Comparison of ENCODE assay signal across 9 cellular contexts in the genomic region with DNA sequence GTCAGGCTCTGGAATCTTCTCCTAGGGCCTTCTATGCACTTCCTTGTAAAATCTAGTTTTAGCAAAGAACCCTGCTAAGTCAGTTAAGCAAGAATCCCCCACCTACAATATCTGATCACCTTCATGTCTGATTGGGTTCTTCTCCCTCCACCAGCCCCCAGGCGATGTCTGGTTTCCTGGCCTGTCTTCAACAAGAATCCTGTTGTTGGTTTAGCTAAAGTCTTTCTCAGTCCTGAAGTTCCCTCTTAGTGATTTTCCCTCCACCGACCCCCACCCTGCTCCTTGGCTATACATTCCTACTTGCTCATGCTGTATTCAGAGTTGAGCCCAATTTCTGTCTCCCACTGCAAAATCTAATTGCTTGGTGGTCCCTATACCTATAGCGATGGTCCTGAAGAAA. TPM values are rescaled to one million over a fixed set of nuclear protein-coding genes. Genes with fewer than 3 reads are reported as not detected.
DNase-seq lines count a peak whose midpoint lies in the region; ATAC-seq and TF ChIP-seq lines count a peak whose summit lies in the region.
"Had no signal": no experiment of that assay in that cellular context is flagged by ENCODE, and none has a peak within 500 bp of the region (broad histone marks: within the 10 kb centered on the region; RNA-seq: fewer than 3 reads in every experiment).

No MANE protein-coding gene starts in this region.

- H3K36me3 ChIP-seq in right atrium auricular region = no peaks in the 10 kb centered on the region
- H3K36me3 ChIP-seq in mesodermal cell (ENCODE audit: control insufficient read depth, insufficient read depth, low read length) = no peaks in the 10 kb centered on the region
- no peaks in the 10 kb centered on the region for H3K36me3 ChIP-seq in uterus

- intact Hi-C loops in cardiac septum (cut with DNase I) (loop anchor here (2.0 kb wide), 1 partner anchor 35 kb away; a partner anchor contains a TSS), uterus (cut with DNase I; ENCODE audit: low total_unique reads) (no loop called here)

- TF ChIP-seq CTCF in right atrium auricular region (IDR thresholded peaks at IDR 0.05) (no peak), chondrocyte (IDR thresholded peaks at IDR 0.05) (peak; percentile 19), uterus (IDR thresholded peaks at IDR 0.05) (no peak)

- H3K4me3 ChIP-seq in right atrium auricular region = no peak overlapping the region
- no peak overlapping the region for H3K4me3 ChIP-seq in mesodermal cell (ENCODE audit: extremely low read depth, insufficient read depth, low read length, poor library complexity, severe bottlenecking)
- H3K4me3 ChIP-seq in uterus = no peak overlapping the region

- WGBS in mesodermal cell (ENCODE audit: insufficient coverage in 2 of 2), 2 experiments = 91% methylated on average over 2 to 3 of the region's 3 CpGs

- DNase-seq in right atrium auricular region (ENCODE audit: low spot score) = no peak
- no peak for DNase-seq in cardiac septum (ENCODE audit: low spot score)
- no peak for DNase-seq in chondrocyte (ENCODE audit: low spot score)
- DNase-seq in uterus = no peak
- no peak for DNase-seq in RKO (ENCODE audit: low spot score)
- DNase-seq in GOT3 (lab: John Stamatoyannopoulos, UW) = no peak
- DNase-seq: activated T-cell treated with anti-CD3 and anti-CD28 coated beads, Interleukin-2, amount 50 U/mL, for 4 hours had no signal

- peaks cover 21% of the 10 kb centered on the region for H3K9me3 Mint-ChIP-seq in chondrocyte (ENCODE audit: low read depth)

- peak overlapping the region; percentile 100 for H3K27ac Mint-ChIP-seq in chondrocyte (ENCODE audit: unreplicated experiment)

- ATAC-seq in HG02981 (IDR thresholded peaks at IDR 0.05; ENCODE audit: unreplicated experiment) = no peak
- ATAC-seq: activated T-cell treated with anti-CD3 and anti-CD28 coated beads, Interleukin-2, amount 50 U/mL, for 4 hours had no signal

- H3K4me1 ChIP-seq in right atrium auricular region (peaks cover 3 to 17% of the 10 kb centered on the region in 2 donors), mesodermal cell (ENCODE audit: control insufficient read depth, insufficient read depth, low read length, poor library complexity, severe bottlenecking) (peaks cover 22% of the 10 kb centered on the region), uterus (no peaks in the 10 kb centered on the region)

- TF ChIP-seq POLR2A in uterus (IDR thresholded peaks at IDR 0.05) = no peak

- H3K27me3 ChIP-seq in right atrium auricular region (no peaks in the 10 kb centered on the region), uterus (peaks cover 0 to 4% of the 10 kb centered on the region in 2 donors)

- H3K4me1 Mint-ChIP-seq in chondrocyte (ENCODE audit: low read depth) = peaks cover 44% of the 10 kb centered on the region

- no peak overlapping the region for H3K4me3 Mint-ChIP-seq in chondrocyte (ENCODE audit: unreplicated experiment)
- H3K4me3 Mint-ChIP-seq: activated T-cell treated with anti-CD3 and anti-CD28 coated beads, Interleukin-2, amount 50 U/mL, for 4 hours had no signal

- H3K9me3 ChIP-seq in right atrium auricular region = peaks cover 0 to 11% of the 10 kb centered on the region in 2 donors
- no peaks in the 10 kb centered on the region for H3K9me3 ChIP-seq in mesodermal cell (ENCODE audit: control insufficient read depth, low read length)
- peaks cover 0 to 3% of the 10 kb centered on the region in 2 donors for H3K9me3 ChIP-seq in uterus

- H3K27ac ChIP-seq in right atrium auricular region (peak overlapping the region; percentile 23 to 54), mesodermal cell (ENCODE audit: low read depth, low read length, severe bottlenecking) (peak overlapping the region; percentile 88), uterus (peak overlapping the region; percentile 21 to 69)

- peaks cover 8% of the 10 kb centered on the region for H3K36me3 Mint-ChIP-seq in chondrocyte (ENCODE audit: low read depth)

- no peaks in the 10 kb centered on the region for H3K27me3 Mint-ChIP-seq in chondrocyte (ENCODE audit: low read depth)

RNA-seq across cellular contexts. Expression of a gene that starts 35.2 kb away (rescaled TPM):
- 10 to 100 TPM; 13.5 to 24.1 TPM for total RNA-seq in right atrium auricular region
- 9.9 TPM for total RNA-seq in cardiac septum
- total RNA-seq in chondrocyte = 14.0 to 32.5 TPM (median 14.7 TPM) in 3 replicates
- 20.7 TPM for polyA plus RNA-seq in mesodermal cell (2013, experiment 1 of 2)
- 20.3 TPM for polyA plus RNA-seq in mesodermal cell (2013, experiment 2 of 2)
- total RNA-seq in uterus = 10 to 100 TPM in 1 of 4 donors, 1 to 10 TPM in 3; 2.3 to 12.1 (median 5.9) TPM
